Comparison of ENCODE assay signal across 8 cellular contexts in genomic region chr19:39407394-39407643, GRCh38. TPM values are rescaled to one million over a fixed set of nuclear protein-coding genes. Genes with fewer than 3 reads are reported as not detected.
A peak's percentile ranks its signal among the peaks of the same experiment; 100 is the strongest.
DNase-seq lines count a peak whose midpoint lies in the region; ATAC-seq and TF ChIP-seq lines count a peak whose summit lies in the region.

No MANE protein-coding gene starts in this region.

- H3K36me3 Mint-ChIP-seq in nephron progenitor cell (ENCODE audit: low read depth), result no peaks in the 10 kb centered on the region

- H3K4me3 Mint-ChIP-seq in nephron progenitor cell, result peak overlapping the region; percentile 89

- H3K27me3 Mint-ChIP-seq in nephron progenitor cell (ENCODE audit: low read depth, poor library complexity), result peaks cover 11% of the 10 kb centered on the region

- H3K9me3 Mint-ChIP-seq in nephron progenitor cell, result no peaks in the 10 kb centered on the region

- no peak overlapping the region for H2AFZ ChIP-seq in MM.1S (ENCODE audit: low read length)

- no peaks in the 10 kb centered on the region for H3K9me3 ChIP-seq in BE2C
- H3K9me3 ChIP-seq in MM.1S (replicated peaks; ENCODE audit: insufficient read depth, low read length), result no peaks in the 10 kb centered on the region
- H3K9me3 ChIP-seq in effector memory CD4-positive, alpha-beta T cell (ENCODE audit: control insufficient read depth, low read length), result no peaks in the 10 kb centered on the region

- H3K27me3 ChIP-seq in BE2C, result no peaks in the 10 kb centered on the region
- H3K27me3 ChIP-seq in MM.1S (replicated peaks; ENCODE audit: insufficient read depth, low read length), result no peaks in the 10 kb centered on the region
- no peaks in the 10 kb centered on the region for H3K27me3 ChIP-seq in effector memory CD4-positive, alpha-beta T cell (replicated peaks; ENCODE audit: control insufficient read depth, insufficient read depth, low read length, poor library complexity, severe bottlenecking)

- H3K4me2 ChIP-seq in MM.1S (ENCODE audit: low read depth, low read length), result peak overlapping the region; percentile 99

- peaks cover 65% of the 10 kb centered on the region for H3K4me1 Mint-ChIP-seq in nephron progenitor cell

- peaks cover 91% of the 10 kb centered on the region for H3F3A ChIP-seq in MM.1S (ENCODE audit: insufficient read depth, low read length)

- no peak for TF ChIP-seq CTCF in BE2C (IDR thresholded peaks at IDR 0.05; ENCODE audit: low read depth, low read length)
- no peak for TF ChIP-seq CTCF in MM.1S (IDR thresholded peaks at IDR 0.05; ENCODE audit: low read length)
- TF ChIP-seq CTCF in nephron progenitor cell (IDR thresholded peaks at IDR 0.05), result no peak

- peaks cover 20% of the 10 kb centered on the region; the same call in 1 of the 2 replicates for H4K20me1 ChIP-seq in MM.1S (ENCODE audit: insufficient read depth, low read length)

- ATAC-seq in GM19328 (IDR thresholded peaks at IDR 0.05; ENCODE audit: unreplicated experiment), result no peak
- no peak for ATAC-seq in GM21423 (IDR thresholded peaks at IDR 0.05; ENCODE audit: unreplicated experiment)

- no peaks in the 10 kb centered on the region for H3K36me3 ChIP-seq in BE2C
- H3K36me3 ChIP-seq in MM.1S (replicated peaks; ENCODE audit: insufficient read depth, low read length), result peaks cover 12% of the 10 kb centered on the region; the same call in 1 of the 2 replicates
- peaks cover 22% of the 10 kb centered on the region for H3K36me3 ChIP-seq in effector memory CD4-positive, alpha-beta T cell (ENCODE audit: control insufficient read depth, insufficient read depth, low read length)

- H3K9ac ChIP-seq in MM.1S (ENCODE audit: low read length), result peak overlapping the region; percentile 99

- peaks cover 21% of the 10 kb centered on the region for H3K4me1 ChIP-seq in BE2C
- H3K4me1 ChIP-seq in MM.1S (ENCODE audit: low read length), result peaks cover 33% of the 10 kb centered on the region
- H3K4me1 ChIP-seq in effector memory CD4-positive, alpha-beta T cell (ENCODE audit: control insufficient read depth, insufficient read depth, low read length, poor library complexity, severe bottlenecking), result peaks cover 50% of the 10 kb centered on the region

- H3K27ac Mint-ChIP-seq in nephron progenitor cell, result no peak overlapping the region

- DNase-seq in BE2C (no peak), MM.1S (no peak), nephron progenitor cell (no peak), KG1 (lab: John Stamatoyannopoulos, UW) (no peak)
- peak in 1 of 3 donors; percentile 54 for DNase-seq in effector memory CD4-positive, alpha-beta T cell
- no peak for DNase-seq in stimulated activated CD4-positive, alpha-beta T cell treated with anti-CD3 and anti-CD28 coated beads, Interleukin-2, amount 100 ng/mL, for 48 hours

- no peaks in the 10 kb centered on the region for H3K9me2 ChIP-seq in MM.1S (replicated peaks; ENCODE audit: insufficient read depth, low read length)

- peak overlapping the region; percentile 100 for H3K27ac ChIP-seq in MM.1S (ENCODE audit: low read length)
- peak overlapping the region; percentile 100 for H3K27ac ChIP-seq in effector memory CD4-positive, alpha-beta T cell (ENCODE audit: insufficient read depth, low read length, poor library complexity, severe bottlenecking)

- H3K4me3 ChIP-seq in BE2C (ENCODE audit: low read depth, low read length), result peak overlapping the region; percentile 87
- peak overlapping the region; percentile 98 for H3K4me3 ChIP-seq in MM.1S (ENCODE audit: low read length)
- H3K4me3 ChIP-seq in effector memory CD4-positive, alpha-beta T cell (ENCODE audit: insufficient read depth, low read depth, low read length, poor library complexity, severe bottlenecking), result peak overlapping the region; percentile 99

- peaks cover 24% of the 10 kb centered on the region for H3K79me2 ChIP-seq in MM.1S (ENCODE audit: low read length)

RNA-seq across cellular contexts. Expression of gene ZFP36, which starts 0.7 kb away (rescaled TPM):
- polyA plus RNA-seq in BE2C (2012; ENCODE audit: insufficient read depth, insufficient read length, low read depth), result 16.7 TPM

RNA-seq across cellular contexts. Expression of gene PLEKHG2, which starts 5.2 kb away (rescaled TPM):
- polyA plus RNA-seq in BE2C (2012; ENCODE audit: insufficient read depth, insufficient read length, low read depth), result 35.9 TPM

RNA-seq across cellular contexts. Expression of gene MED29, which starts 16.1 kb away (rescaled TPM):
- 101 TPM for polyA plus RNA-seq in BE2C (2012; ENCODE audit: insufficient read depth, insufficient read length, low read depth)

RNA-seq across cellular contexts. Expression of gene PAF1, which starts 16.4 kb away (rescaled TPM):
- polyA plus RNA-seq in BE2C (2012; ENCODE audit: insufficient read depth, insufficient read length, low read depth), result 130 TPM

RNA-seq across cellular contexts. Expression of gene RPS16, which starts 28.4 kb away (rescaled TPM):
- polyA plus RNA-seq in BE2C (2012; ENCODE audit: insufficient read depth, insufficient read length, low read depth), result 3,669 TPM
